Comparison of ENCODE assay signal across 1 cellular context in the genomic region with DNA sequence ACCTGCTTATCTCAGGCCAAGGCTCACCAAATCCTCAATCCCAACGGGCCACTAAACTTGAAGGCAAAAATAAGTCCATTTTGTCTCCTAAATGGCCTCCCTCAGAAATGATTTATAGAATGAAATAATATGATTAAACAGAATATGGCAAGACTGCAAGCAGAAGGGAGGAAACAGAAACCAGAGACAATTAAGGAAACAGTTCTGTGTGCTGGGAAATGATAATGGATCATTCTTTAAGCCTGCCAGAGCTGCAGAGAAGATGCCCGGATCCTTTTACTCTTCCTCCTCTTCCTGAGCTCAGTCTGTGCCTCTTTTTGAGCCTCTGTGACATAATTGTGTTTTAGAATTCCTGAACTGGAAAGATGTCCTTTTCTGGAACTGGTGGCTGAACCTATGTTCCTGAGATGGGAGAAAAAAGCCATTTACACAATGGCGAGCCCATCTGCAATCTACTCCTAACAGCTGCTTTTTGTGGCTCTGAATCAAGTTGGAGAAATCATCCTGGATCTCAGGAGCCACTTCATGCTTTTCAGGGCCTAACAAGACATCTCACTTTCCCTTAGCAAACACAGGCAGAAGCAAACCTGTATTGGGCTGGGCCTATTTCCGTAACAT.
TF ChIP-seq lines count a peak whose summit lies in the region.

No MANE protein-coding gene starts in this region.

TF ChIP-seq in SK-N-SH, 30 proteins besides CTCF, POLR2A, EP300 and RAD21 (continued from another document):
- TF ChIP-seq ZBTB33 (IDR thresholded peaks at IDR 0.05; ENCODE audit: borderline replicate concordance, low read depth), result no peak
- TF ChIP-seq USF2 (IDR thresholded peaks at IDR 0.05; ENCODE audit: borderline replicate concordance, low read depth, low read length), result no peak
- TF ChIP-seq PBX3 (IDR thresholded peaks at IDR 0.05), result peak; percentile 26; the same call in 1 of the 2 replicates
- TF ChIP-seq RCOR1 (IDR thresholded peaks at IDR 0.05; ENCODE audit: low read length), result peak; percentile 80; the same call in 1 of the 2 replicates
